Comparison of ENCODE assay signal across 8 cellular contexts in genomic region chr3:71247221-71247947, GRCh38.
DNase-seq lines count a peak whose midpoint lies in the region; ATAC-seq, FAIRE-seq and TF ChIP-seq lines count a peak whose summit lies in the region.
"Had no signal": no experiment of that assay in that cellular context is flagged by ENCODE, and none has a peak within 500 bp of the region (broad histone marks: within the 10 kb centered on the region; RNA-seq: fewer than 3 reads in every experiment).

No MANE protein-coding gene starts in this region.

- H3K4me3 Mint-ChIP-seq in osteocyte (ENCODE audit: unreplicated experiment) = no peak overlapping the region
- H3K4me3 Mint-ChIP-seq in natural killer cell treated with Interleukin-12 subunit alpha and Interleukin-12 subunit beta and Interleukin-15 and Interleukin-18, amount 100 ng/mL, for 72 hours = no peak overlapping the region

- no peak for TF ChIP-seq POLR2A in erythroblast (IDR thresholded peaks at IDR 0.05; ENCODE audit: low read length)

- peaks cover 87% of the 10 kb centered on the region for H3K4me1 Mint-ChIP-seq in osteocyte (ENCODE audit: unreplicated experiment)
- no peaks in the 10 kb centered on the region for H3K4me1 Mint-ChIP-seq in natural killer cell treated with Interleukin-12 subunit alpha and Interleukin-12 subunit beta and Interleukin-15 and Interleukin-18, amount 100 ng/mL, for 72 hours (ENCODE audit: low read depth in 2 of 2)

- H3K9me3 Mint-ChIP-seq in osteocyte (ENCODE audit: unreplicated experiment) = no peaks in the 10 kb centered on the region
- H3K9me3 Mint-ChIP-seq in natural killer cell treated with Interleukin-12 subunit alpha and Interleukin-12 subunit beta and Interleukin-15 and Interleukin-18, amount 100 ng/mL, for 72 hours = no peaks in the 10 kb centered on the region

- no peak for TF ChIP-seq CTCF in osteocyte (IDR thresholded peaks at IDR 0.05)
- no peak for TF ChIP-seq CTCF in GM20000 (IDR thresholded peaks at IDR 0.05; ENCODE audit: extremely low read depth, missing control alignments)
- no peak for TF ChIP-seq CTCF in D721Med (IDR thresholded peaks at IDR 0.05; ENCODE audit: insufficient read depth, missing control alignments)

- FAIRE-seq in D721Med (lab: Jason Lieb, UNC) = no peak
- FAIRE-seq: endometrium had no signal

- DNase-seq in NCI-H146 treated with DMSO at 0.1 percent for 48 hours (lab: John Stamatoyannopoulos, UW; ENCODE audit: unreplicated experiment) (peak; percentile 54), erythroblast (lab: John Stamatoyannopoulos, UW) (peak; percentile 8 to 35), osteocyte (ENCODE audit: extremely low spot score, unreplicated experiment) (no peak), GM20000 (ENCODE audit: low spot score) (no peak), D721Med (ENCODE audit: insufficient read length, low spot score) (no peak)
- DNase-seq in natural killer cell treated with Interleukin-12 subunit alpha and Interleukin-12 subunit beta and Interleukin-15 and Interleukin-18, amount 100 ng/mL, for 72 hours (ENCODE audit: low spot score) = no peak

- no peaks in the 10 kb centered on the region for H3K27me3 Mint-ChIP-seq in osteocyte (ENCODE audit: unreplicated experiment)
- no peaks in the 10 kb centered on the region for H3K27me3 Mint-ChIP-seq in natural killer cell treated with Interleukin-12 subunit alpha and Interleukin-12 subunit beta and Interleukin-15 and Interleukin-18, amount 100 ng/mL, for 72 hours

- no peaks in the 10 kb centered on the region for H3K36me3 Mint-ChIP-seq in osteocyte (ENCODE audit: unreplicated experiment)
- no peaks in the 10 kb centered on the region for H3K36me3 Mint-ChIP-seq in natural killer cell treated with Interleukin-12 subunit alpha and Interleukin-12 subunit beta and Interleukin-15 and Interleukin-18, amount 100 ng/mL, for 72 hours

- peak overlapping the region; percentile 94 for H3K27ac Mint-ChIP-seq in osteocyte (ENCODE audit: unreplicated experiment)
- H3K27ac Mint-ChIP-seq in natural killer cell treated with Interleukin-12 subunit alpha and Interleukin-12 subunit beta and Interleukin-15 and Interleukin-18, amount 100 ng/mL, for 72 hours = peak overlapping the region in 1 of 2 donors; percentile 5

- ATAC-seq in GM19023 (IDR thresholded peaks at IDR 0.05; ENCODE audit: unreplicated experiment) = peak; percentile 48
- ATAC-seq in natural killer cell treated with Interleukin-12 subunit alpha and Interleukin-12 subunit beta and Interleukin-15 and Interleukin-18, amount 100 ng/mL, for 72 hours = no peak

Comparison
In these comparisons a context has a peak if more than half of its experiments do, and no peak if none do; other contexts are left out.
1. DNase-seq: peak in NCI-H146 treated with DMSO at 0.1 percent for 48 hours (single experiment) and erythroblast (2 of 2); none in osteocyte (single experiment), natural killer cell treated with Interleukin-12 subunit alpha and Interleukin-12 subunit beta and Interleukin-15 and Interleukin-18, amount 100 ng/mL, for 72 hours (single experiment), GM20000 (single experiment) and D721Med (single experiment).